8 cellular contexts compared by ENCODE assay signal in the genomic region with DNA sequence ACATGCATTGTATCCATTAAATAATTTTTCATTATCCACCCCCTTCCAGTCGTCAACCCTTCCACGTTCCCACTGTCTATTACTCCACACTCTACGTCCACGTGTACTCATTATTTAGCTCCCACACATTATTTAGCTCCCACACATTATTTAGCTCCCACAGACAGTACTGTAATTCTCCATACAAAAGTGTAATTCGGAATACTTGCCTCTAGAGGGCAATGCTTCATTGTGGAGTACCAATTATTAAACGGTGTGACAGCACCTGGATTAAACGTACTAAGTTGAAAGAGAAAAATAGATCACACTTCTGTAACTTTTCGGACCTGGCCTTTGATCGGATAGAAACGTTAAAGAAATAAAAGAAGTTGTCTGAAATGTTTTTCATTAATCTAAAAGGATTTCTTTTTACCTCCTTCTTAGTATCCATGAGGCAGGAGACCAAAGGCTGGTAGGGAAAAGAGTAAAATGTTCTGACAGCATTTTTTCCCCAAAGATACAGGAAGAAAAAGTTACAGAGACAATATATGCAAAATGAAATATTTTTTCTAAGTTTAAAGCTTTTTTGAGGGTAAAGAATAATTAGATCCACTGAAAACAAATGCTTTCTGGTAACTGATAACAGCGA.
DNase-seq lines count a peak whose midpoint lies in the region; ATAC-seq lines count a peak whose summit lies in the region.

No MANE protein-coding gene starts in this region.

- ATAC-seq in activated T-cell treated with anti-CD3 and anti-CD28 coated beads, Interleukin-2, amount 50 U/mL, for 72 hours (replicated peaks in 1 of 2) = peak; percentile 36 to 45
- peak; percentile 87 for ATAC-seq in GM21825 (IDR thresholded peaks at IDR 0.05; ENCODE audit: unreplicated experiment)

- no peaks in the 10 kb centered on the region for H3K9me3 Mint-ChIP-seq in activated T-cell treated with anti-CD3 and anti-CD28 coated beads, Interleukin-2, amount 50 U/mL, for 72 hours

- H3K4me1 Mint-ChIP-seq in activated T-cell treated with anti-CD3 and anti-CD28 coated beads, Interleukin-2, amount 50 U/mL, for 72 hours (ENCODE audit: low read depth) = no peaks in the 10 kb centered on the region

- no peaks in the 10 kb centered on the region for H3K36me3 Mint-ChIP-seq in activated T-cell treated with anti-CD3 and anti-CD28 coated beads, Interleukin-2, amount 50 U/mL, for 72 hours (ENCODE audit: insufficient read depth in 2 of 2)

- no peak overlapping the region for H3K27ac Mint-ChIP-seq in activated T-cell treated with anti-CD3 and anti-CD28 coated beads, Interleukin-2, amount 50 U/mL, for 72 hours

- H3K27me3 Mint-ChIP-seq in activated T-cell treated with anti-CD3 and anti-CD28 coated beads, Interleukin-2, amount 50 U/mL, for 72 hours (ENCODE audit: low read depth) = no peaks in the 10 kb centered on the region

- DNase-seq in activated T-cell treated with anti-CD3 and anti-CD28 coated beads, Interleukin-2, amount 50 U/mL, for 72 hours = peak in 1 of 2 donors; percentile 1
- no peak for DNase-seq in activated T-cell treated with anti-CD3 and anti-CD28 coated beads, Interleukin-2, amount 50 U/mL, for 1 hour
- DNase-seq in HuH-7 (ENCODE audit: low spot score) (peak; percentile 1), RKO (ENCODE audit: low spot score) (peak; percentile 63), fibroblast of gingiva (ENCODE audit: low read depth) (peak; percentile 5), putamen (ENCODE audit: low spot score) (peak; percentile 31)
- DNase-seq in stimulated activated CD4-positive, alpha-beta T cell treated with anti-CD3 and anti-CD28 coated beads, Interleukin-4, amount 100 ng/mL, for 1 hour = no peak

- H3K4me3 Mint-ChIP-seq in activated T-cell treated with anti-CD3 and anti-CD28 coated beads, Interleukin-2, amount 50 U/mL, for 72 hours = no peak overlapping the region

Comparison
In these comparisons a context has a peak if more than half of its experiments do, and no peak if none do; other contexts are left out.
1. DNase-seq: peak in HuH-7 (single experiment), RKO (single experiment), fibroblast of gingiva (single experiment) and putamen (single experiment); none in activated T-cell treated with anti-CD3 and anti-CD28 coated beads, Interleukin-2, amount 50 U/mL, for 1 hour (single experiment) and stimulated activated CD4-positive, alpha-beta T cell treated with anti-CD3 and anti-CD28 coated beads, Interleukin-4, amount 100 ng/mL, for 1 hour (single experiment).